ENCODE assay signal across 1 cellular context in genomic region chr19:46367434-46367833, GRCh38.
TF ChIP-seq lines count a peak whose summit lies in the region.

No MANE protein-coding gene starts in this region.

TF ChIP-seq in endothelial cell of umbilical vein, 7 proteins besides CTCF, POLR2A, EP300 and RAD21:
- TF ChIP-seq MAX (IDR thresholded peaks at IDR 0.05; ENCODE audit: insufficient read depth, insufficient read length) (no peak), POLR2AphosphoS5 (IDR thresholded peaks at IDR 0.05; ENCODE audit: insufficient read depth, low read depth, low read length) (no peak), JUN (IDR thresholded peaks at IDR 0.05; ENCODE audit: borderline replicate concordance, insufficient read depth, insufficient read length, low read depth) (no peak), FOS (IDR thresholded peaks at IDR 0.05; ENCODE audit: borderline replicate concordance, insufficient read depth, low read length) (no peak), MYC (IDR thresholded peaks at IDR 0.05; ENCODE audit: low read depth, low read length) (no peak)
